Comparison of ENCODE assay signal across 8 cellular contexts in the genomic region with DNA sequence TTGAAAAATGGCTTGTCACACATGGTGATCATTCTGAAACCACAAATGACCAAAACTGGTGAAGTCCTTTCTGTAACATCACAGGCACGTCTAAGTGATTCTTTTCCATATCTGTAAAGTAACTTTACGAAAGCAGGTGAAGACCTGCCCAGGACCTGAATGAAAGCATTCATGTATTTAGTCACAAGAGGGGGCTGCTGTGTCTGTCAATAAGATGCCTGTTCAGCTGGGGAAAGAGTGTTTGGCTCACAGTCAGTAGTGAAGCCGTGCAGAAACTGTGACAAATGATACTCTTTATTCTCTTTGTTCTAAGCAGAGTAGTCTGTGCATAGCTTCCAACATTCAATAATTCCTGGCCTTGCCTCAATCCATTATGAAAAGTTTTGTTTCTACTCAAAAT.
DNase-seq lines count a peak whose midpoint lies in the region; ATAC-seq and TF ChIP-seq lines count a peak whose summit lies in the region.

No MANE protein-coding gene starts in this region.

- H3K9me3 ChIP-seq in upper lobe of right lung = no peaks in the 10 kb centered on the region

- no peaks in the 10 kb centered on the region for H3K27me3 ChIP-seq in upper lobe of right lung

- intact Hi-C loops in upper lobe of right lung (cut with DNase I) = no loop called here

- DNase-seq in DMS153 (lab: John Stamatoyannopoulos, UW) (peak; percentile 8), DMS153 treated with DMSO at 0.1 percent for 48 hours (lab: John Stamatoyannopoulos, UW; ENCODE audit: unreplicated experiment) (no peak), fibroblast of pulmonary artery (ENCODE audit: low read depth) (peak; percentile 2), upper lobe of right lung (no peak), COLO668 (lab: John Stamatoyannopoulos, UW; ENCODE audit: unreplicated experiment) (no peak), NCI-H146 treated with DMSO at 0.1 percent for 48 hours (lab: John Stamatoyannopoulos, UW; ENCODE audit: unreplicated experiment) (no peak)

- no peaks in the 10 kb centered on the region for H3K36me3 ChIP-seq in upper lobe of right lung

- TF ChIP-seq CTCF in fibroblast of pulmonary artery (IDR thresholded peaks at IDR 0.05; ENCODE audit: low read length, missing control alignments) (peak; percentile 3), upper lobe of right lung (IDR thresholded peaks at IDR 0.05) (peak; percentile 34)

- ATAC-seq in HG02852 (IDR thresholded peaks at IDR 0.05; ENCODE audit: unreplicated experiment) (peak; percentile 76), SK-N-SH treated with all-trans-retinoic acid at 6 μM for 48 hours (peak; percentile 50; the same call in 2 of the 3 replicates), upper lobe of right lung (peak; percentile 58)

- no peak overlapping the region for H3K4me3 ChIP-seq in fibroblast of pulmonary artery (replicated peaks; ENCODE audit: low read depth, low read length)
- no peak overlapping the region for H3K4me3 ChIP-seq in upper lobe of right lung

- no peak overlapping the region for H3K27ac ChIP-seq in upper lobe of right lung

- no peaks in the 10 kb centered on the region for H3K4me1 ChIP-seq in upper lobe of right lung

TF ChIP-seq in SK-N-SH treated with all-trans-retinoic acid at 6 μM for 48 hours, 23 proteins besides CTCF, POLR2A, EP300 and RAD21:
- TF ChIP-seq ZC3H10 (CRISPR knock-in tag; IDR thresholded peaks at IDR 0.05) = no peak
- no peak for TF ChIP-seq PATZ1 (CRISPR knock-in tag; IDR thresholded peaks at IDR 0.05; ENCODE audit: borderline replicate concordance)
- no peak for TF ChIP-seq ZFP30 (CRISPR knock-in tag; IDR thresholded peaks at IDR 0.05)
TF ChIP-seq in SK-N-SH treated with all-trans-retinoic acid at 6 μM for 48 hours: peak in this region for 0.

Comparison
In these comparisons a context has a peak if more than half of its experiments do, and no peak if none do; other contexts are left out.
1. DNase-seq: peak in DMS153 (single experiment) and fibroblast of pulmonary artery (single experiment); none in DMS153 treated with DMSO at 0.1 percent for 48 hours (single experiment), upper lobe of right lung (single experiment), COLO668 (single experiment) and NCI-H146 treated with DMSO at 0.1 percent for 48 hours (single experiment).
2. Peak in every context shown above with its lines, with median percentiles within 50 percentile points of each other: ATAC-seq.